ENCODE assay signal across 9 cellular contexts in the genomic region with DNA sequence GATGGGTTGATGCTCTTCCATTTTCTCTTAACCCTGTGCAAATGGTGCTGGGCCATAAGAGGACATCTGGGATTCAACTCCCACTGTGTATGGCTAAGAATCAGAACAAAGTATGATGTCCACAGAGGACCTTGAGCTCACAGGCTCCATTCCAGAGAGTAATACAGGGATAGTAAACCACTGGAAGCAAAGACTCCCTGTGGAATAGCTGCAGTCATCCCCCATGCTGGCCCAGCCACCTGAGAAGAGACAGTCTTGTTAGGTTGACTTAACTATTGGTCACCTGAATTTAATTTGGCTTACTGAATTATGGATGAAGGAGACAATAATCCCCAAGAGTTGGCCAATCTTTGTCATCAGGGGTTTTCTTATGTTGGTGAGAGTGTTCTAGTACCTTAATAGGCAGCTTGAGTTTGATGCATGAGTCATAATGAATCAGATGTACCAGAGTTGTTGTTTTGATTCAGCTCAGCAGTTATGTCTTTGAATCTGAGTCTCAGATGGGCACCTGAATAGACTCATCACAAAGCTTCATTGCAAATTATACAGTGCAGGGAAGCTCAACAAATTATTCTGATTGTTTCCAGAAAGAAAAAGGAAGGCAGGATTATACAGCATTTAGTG.
DNase-seq lines count a peak whose midpoint lies in the region; ATAC-seq and TF ChIP-seq lines count a peak whose summit lies in the region.
"Had no signal": no experiment of that assay in that cellular context is flagged by ENCODE, and none has a peak within 500 bp of the region (broad histone marks: within the 10 kb centered on the region; RNA-seq: fewer than 3 reads in every experiment).

No MANE protein-coding gene starts in this region.

- DNase-seq in DMS53 (lab: John Stamatoyannopoulos, UW) (peak; percentile 30), DMS53 treated with DMSO at 0.1 percent for 48 hours (lab: John Stamatoyannopoulos, UW; ENCODE audit: unreplicated experiment) (no peak), brain microvascular endothelial cell (peak; percentile 63), MG63 (no peak), medulla oblongata (ENCODE audit: extremely low spot score) (no peak)
- no peak for DNase-seq in stimulated activated CD8-positive, alpha-beta memory T cell treated with anti-CD3 and anti-CD28 coated beads, Interleukin-4, amount 100 ng/mL, for 48 hours

- in situ Hi-C loops in brain microvascular endothelial cell (cut with HindIII; ENCODE audit: low pct_ligation_motif_present, low sequenced_read_pairs), result no loop called here

- no peaks in the 10 kb centered on the region for H3K27me3 ChIP-seq in brain microvascular endothelial cell (replicated peaks)
- no peaks in the 10 kb centered on the region for H3K27me3 ChIP-seq in MG63

- peaks cover 21% of the 10 kb centered on the region for H3K9me3 ChIP-seq in MG63

- no peak overlapping the region for H3K4me3 ChIP-seq in brain microvascular endothelial cell (ENCODE audit: low read depth, low read length)
- no peak overlapping the region for H3K4me3 ChIP-seq in skin epidermis
- no peak overlapping the region for H3K4me3 ChIP-seq in MG63

- H3K27ac ChIP-seq in brain microvascular endothelial cell, result peak overlapping the region; percentile 93
- peak overlapping the region in 14 of 21 experiments; percentile 29 to 82 (median 62) for H3K27ac ChIP-seq in skin epidermis
- H3K27ac ChIP-seq: 22Rv1 had no signal

- peak; percentile 71 for ATAC-seq in HG03159 (IDR thresholded peaks at IDR 0.05; ENCODE audit: unreplicated experiment)

- H3K36me3 ChIP-seq in brain microvascular endothelial cell (replicated peaks) (no peaks in the 10 kb centered on the region), MG63 (no peaks in the 10 kb centered on the region)

- TF ChIP-seq CTCF in brain microvascular endothelial cell (IDR thresholded peaks at IDR 0.05; ENCODE audit: low read depth, low read length, missing control alignments), result no peak

Comparison
In these comparisons a context has a peak if more than half of its experiments do, and no peak if none do; other contexts are left out.
1. DNase-seq: peak in DMS53 (single experiment) and brain microvascular endothelial cell (single experiment); none in DMS53 treated with DMSO at 0.1 percent for 48 hours (single experiment), MG63 (single experiment), stimulated activated CD8-positive, alpha-beta memory T cell treated with anti-CD3 and anti-CD28 coated beads, Interleukin-4, amount 100 ng/mL, for 48 hours (single experiment) and medulla oblongata (single experiment).